Comparison of ENCODE assay signal across 28 cellular contexts in the genomic region with DNA sequence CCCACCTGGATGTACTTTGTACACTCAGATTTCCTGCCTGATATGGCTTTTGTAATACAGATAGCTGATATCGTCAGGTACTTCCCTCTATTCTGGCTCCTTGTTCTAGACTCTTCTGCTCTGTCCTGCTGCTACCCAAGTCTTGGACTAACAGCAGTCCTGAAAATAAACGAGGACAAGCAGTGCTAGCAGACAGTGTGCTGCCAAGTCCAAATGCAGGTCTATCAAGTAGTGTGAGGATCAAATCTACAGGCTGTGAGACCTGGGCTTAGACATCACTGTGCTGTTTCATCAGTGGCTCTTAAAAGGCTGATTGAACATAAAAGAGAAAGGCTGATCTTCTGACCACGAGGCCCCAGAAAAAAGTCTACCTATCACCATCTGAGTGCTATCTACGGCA.
"Had no signal": no experiment of that assay in that cellular context is flagged by ENCODE, and none has a peak within 500 bp of the region (broad histone marks: within the 10 kb centered on the region; RNA-seq: fewer than 3 reads in every experiment).

No MANE protein-coding gene starts in this region.

- H3K4me1 ChIP-seq: body of pancreas, esophagus squamous epithelium had no signal

- H3K27ac ChIP-seq: body of pancreas, epithelial cell of prostate, esophagus squamous epithelium had no signal

- H3K27me3 ChIP-seq: body of pancreas, esophagus squamous epithelium had no signal

- H3K36me3 Mint-ChIP-seq: activated naive CD4-positive, alpha-beta T cell treated with anti-CD3 and anti-CD28 coated beads, Interleukin-2, amount 10 ng/mL, durations not matched to agents 7 days and 5 days; activated naive CD4-positive, alpha-beta T cell treated with anti-CD3 and anti-CD28 coated beads, Interleukin-2, amount 50 U/mL, for 72 hours; activated naive CD8-positive, alpha-beta T cell treated with anti-CD3 and anti-CD28 coated beads, Interleukin-2, amount 10 ng/mL, durations not matched to agents 7 days and 5 days had no signal

- H3K9me3 Mint-ChIP-seq: activated CD4-positive, alpha-beta memory T cell treated with anti-CD3 and anti-CD28 coated beads, Interleukin-2, amount 10 ng/mL, durations not matched to agents 7 days and 5 days; activated CD4-positive, alpha-beta T cell treated with anti-CD3 and anti-CD28 coated beads, Interleukin-2, amount 10 ng/mL, durations not matched to agents 7 days and 5 days; activated naive CD4-positive, alpha-beta T cell treated with anti-CD3 and anti-CD28 coated beads, Interleukin-2, amount 10 ng/mL, durations not matched to agents 7 days and 5 days; activated naive CD4-positive, alpha-beta T cell treated with anti-CD3 and anti-CD28 coated beads, Interleukin-2, amount 50 U/mL, for 72 hours; activated naive CD8-positive, alpha-beta T cell treated with anti-CD3 and anti-CD28 coated beads, Interleukin-2, amount 10 ng/mL, durations not matched to agents 7 days and 5 days; activated T-cell treated with anti-CD3 and anti-CD28 coated beads, Interleukin-2, amount 50 U/mL, for 24 hours; T-helper 2 cell treated with Interferon-gamma antibody and Interleukin-4, amounts not matched to agents 5 μg/mL and 100 μg/mL, for 36 hours had no signal

- H3K27me3 Mint-ChIP-seq: activated CD4-positive, alpha-beta memory T cell treated with anti-CD3 and anti-CD28 coated beads, Interleukin-2, amount 10 ng/mL, durations not matched to agents 7 days and 5 days; activated CD4-positive, alpha-beta T cell treated with anti-CD3 and anti-CD28 coated beads, Interleukin-2, amount 10 ng/mL, durations not matched to agents 7 days and 5 days; activated naive CD4-positive, alpha-beta T cell treated with anti-CD3 and anti-CD28 coated beads, Interleukin-2, amount 10 ng/mL, durations not matched to agents 7 days and 5 days had no signal

- H3K27ac Mint-ChIP-seq: activated CD4-positive, alpha-beta memory T cell treated with anti-CD3 and anti-CD28 coated beads, Interleukin-2, amount 10 ng/mL, durations not matched to agents 7 days and 5 days; activated CD4-positive, alpha-beta T cell treated with anti-CD3 and anti-CD28 coated beads, Interleukin-2, amount 10 ng/mL, durations not matched to agents 7 days and 5 days; activated naive CD4-positive, alpha-beta T cell treated with anti-CD3 and anti-CD28 coated beads, Interleukin-2, amount 10 ng/mL, durations not matched to agents 7 days and 5 days; activated naive CD4-positive, alpha-beta T cell treated with anti-CD3 and anti-CD28 coated beads, Interleukin-2, amount 50 U/mL, for 72 hours; activated naive CD8-positive, alpha-beta T cell treated with anti-CD3 and anti-CD28 coated beads, Interleukin-2, amount 10 ng/mL, durations not matched to agents 7 days and 5 days; activated T-cell treated with anti-CD3 and anti-CD28 coated beads, Interleukin-2, amount 50 U/mL, for 24 hours; activated T-cell treated with anti-CD3 and anti-CD28 coated beads, Interleukin-2, amount 50 U/mL, for 72 hours; T-helper 17 cell; T-helper 2 cell treated with Interferon-gamma antibody and Interleukin-4, amounts not matched to agents 5 μg/mL and 100 μg/mL, for 36 hours had no signal

- H3K4me3 Mint-ChIP-seq: activated CD4-positive, alpha-beta memory T cell treated with anti-CD3 and anti-CD28 coated beads, Interleukin-2, amount 10 ng/mL, durations not matched to agents 7 days and 5 days; activated CD4-positive, alpha-beta T cell treated with anti-CD3 and anti-CD28 coated beads, Interleukin-2, amount 10 ng/mL, durations not matched to agents 7 days and 5 days; activated naive CD4-positive, alpha-beta T cell treated with anti-CD3 and anti-CD28 coated beads, Interleukin-2, amount 10 ng/mL, durations not matched to agents 7 days and 5 days; activated naive CD8-positive, alpha-beta T cell treated with anti-CD3 and anti-CD28 coated beads, Interleukin-2, amount 10 ng/mL, durations not matched to agents 7 days and 5 days; activated T-cell treated with anti-CD3 and anti-CD28 coated beads, Interleukin-2, amount 50 U/mL, for 24 hours; activated T-cell treated with anti-CD3 and anti-CD28 coated beads, Interleukin-2, amount 50 U/mL, for 72 hours; T-helper 17 cell; T-helper 2 cell treated with Interferon-gamma antibody and Interleukin-4, amounts not matched to agents 5 μg/mL and 100 μg/mL, for 36 hours had no signal

- H3K9me3 ChIP-seq: body of pancreas, esophagus squamous epithelium had no signal

- H3K36me3 ChIP-seq: esophagus squamous epithelium had no signal

- ATAC-seq: activated naive CD4-positive, alpha-beta T cell treated with anti-CD3 and anti-CD28 coated beads, Interleukin-2, amount 50 U/mL, for 72 hours; activated T-cell treated with anti-CD3 and anti-CD28 coated beads, Interleukin-2, amount 50 U/mL, for 72 hours; body of pancreas; T-helper 17 cell had no signal

- DNase-seq: activated CD4-positive, alpha-beta memory T cell treated with anti-CD3 and anti-CD28 coated beads, Interleukin-2, amount 10 ng/mL, durations not matched to agents 7 days and 5 days; activated CD4-positive, alpha-beta T cell treated with anti-CD3 and anti-CD28 coated beads for 1 hour; activated CD4-positive, alpha-beta T cell treated with anti-CD3 and anti-CD28 coated beads for 4 hours; activated CD4-positive, alpha-beta T cell treated with anti-CD3 and anti-CD28 coated beads, Interleukin-2, amount 10 ng/mL, durations not matched to agents 7 days and 5 days; activated CD4-positive, alpha-beta T cell treated with anti-CD3 and anti-CD28 coated beads, Interleukin-2, amount 50 U/mL, for 4 hours; activated CD8-positive, alpha-beta memory T cell treated with anti-CD3 and anti-CD28 coated beads, Interleukin-2, amount 50 U/mL, for 48 hours; activated gamma-delta T cell; activated naive CD4-positive, alpha-beta T cell; activated naive CD4-positive, alpha-beta T cell treated with anti-CD3 and anti-CD28 coated beads, Interleukin-2, amount 10 ng/mL, durations not matched to agents 7 days and 5 days; activated naive CD8-positive, alpha-beta T cell treated with anti-CD3 and anti-CD28 coated beads, Interleukin-2, amount 10 ng/mL, durations not matched to agents 7 days and 5 days; activated T-cell treated with anti-CD3 and anti-CD28 coated beads for 4 hours; activated T-cell treated with anti-CD3 and anti-CD28 coated beads, Interleukin-2, amount 50 U/mL, for 24 hours; activated T-cell treated with anti-CD3 and anti-CD28 coated beads, Interleukin-2, amount 50 U/mL, for 72 hours; aorta; body of pancreas; central memory CD4-positive, alpha-beta T cell; cortex of kidney; dermis blood vessel endothelial cell; effector CD8-positive, alpha-beta T cell; esophagus squamous epithelium; foreskin melanocyte; head of caudate nucleus; T-helper 1 cell; T-helper 17 cell; T1000 had no signal

- H3K4me1 Mint-ChIP-seq: activated CD4-positive, alpha-beta memory T cell treated with anti-CD3 and anti-CD28 coated beads, Interleukin-2, amount 10 ng/mL, durations not matched to agents 7 days and 5 days; activated CD4-positive, alpha-beta T cell treated with anti-CD3 and anti-CD28 coated beads, Interleukin-2, amount 10 ng/mL, durations not matched to agents 7 days and 5 days; activated naive CD4-positive, alpha-beta T cell treated with anti-CD3 and anti-CD28 coated beads, Interleukin-2, amount 10 ng/mL, durations not matched to agents 7 days and 5 days; activated naive CD8-positive, alpha-beta T cell treated with anti-CD3 and anti-CD28 coated beads, Interleukin-2, amount 10 ng/mL, durations not matched to agents 7 days and 5 days; T-helper 17 cell had no signal

- H3K4me3 ChIP-seq: body of pancreas, esophagus squamous epithelium had no signal
